28 cellular contexts compared by ENCODE assay signal in genomic region chr22:19825016-19825339, GRCh38. TPM values are rescaled to one million over a fixed set of nuclear protein-coding genes. Genes with fewer than 3 reads are reported as not detected.
DNase-seq lines count a peak whose midpoint lies in the region; ATAC-seq, FAIRE-seq and TF ChIP-seq lines count a peak whose summit lies in the region.
"Had no signal": no experiment of that assay in that cellular context is flagged by ENCODE, and none has a peak within 500 bp of the region (broad histone marks: within the 10 kb centered on the region; RNA-seq: fewer than 3 reads in every experiment).

No MANE protein-coding gene starts in this region.

- dilution Hi-C loops in mammary epithelial cell (cut with HindIII; ENCODE audit: low sequenced_read_pairs), result loop anchor here (5.0 kb wide), 1 partner anchor 67 kb away; no protein-coding TSS in a partner anchor

- TF ChIP-seq CTCF in HepG2 (CRISPR knock-in tag; IDR thresholded peaks at IDR 0.05), result no peak
- no peak for TF ChIP-seq CTCF in right lobe of liver (IDR thresholded peaks at IDR 0.05)
- no peak for TF ChIP-seq CTCF in mammary epithelial cell (conservative IDR thresholded peaks at IDR 0.05 in 1 of 2, IDR thresholded peaks at IDR 0.05 in 1 of 2; ENCODE audit: extremely low read depth in 1 of 2, insufficient read depth in 1 of 2, low read depth in 1 of 2, low read length in 2 of 2)

- H3K36me3 ChIP-seq in HepG2 (replicated peaks in 1 of 2; ENCODE audit: control insufficient read depth in 1 of 2, insufficient read depth in 2 of 2, low read length in 2 of 2), result no peaks in the 10 kb centered on the region
- no peaks in the 10 kb centered on the region for H3K36me3 ChIP-seq in right lobe of liver
- no peaks in the 10 kb centered on the region for H3K36me3 ChIP-seq in mammary epithelial cell (ENCODE audit: insufficient read depth, low read length)
- H3K36me3 ChIP-seq: cardiac muscle cell, lower lobe of right lung, MG63, neural progenitor cell, WERI-Rb-1 had no signal

- no peaks in the 10 kb centered on the region for H3K4me1 Mint-ChIP-seq in activated CD8-positive, alpha-beta T cell treated with anti-CD3 and anti-CD28 coated beads, Interleukin-2, amount 10 ng/mL, durations not matched to agents 7 days and 5 days (ENCODE audit: low read depth)

- H3K4me1 ChIP-seq in HepG2 (ENCODE audit: insufficient read depth, low read length) (peaks cover 48% of the 10 kb centered on the region), right lobe of liver (peaks cover 0 to 36% (median 16%) of the 10 kb centered on the region in 4 donors), mammary epithelial cell (ENCODE audit: insufficient read depth, low read length) (peaks cover 22% of the 10 kb centered on the region)
- H3K4me1 ChIP-seq: neural progenitor cell, psoas muscle had no signal

- in situ Hi-C loops in HepG2 (cut with HindIII; ENCODE audit: extremely low pct_ligation_motif_present, low pct_unique_long_range_greater_than_20kb), result no loop called here
- in situ Hi-C loops in mammary epithelial cell (cut with MboI; ENCODE audit: low sequenced_read_pairs in 2 of 2), result no loop called here

- H3K9ac ChIP-seq in HepG2 (ENCODE audit: insufficient read depth, low read depth, low read length) (peak overlapping the region; percentile 69; the same call in 1 of the 2 replicates), mammary epithelial cell (ENCODE audit: insufficient read depth, low read length) (no peak overlapping the region)
- H3K9ac ChIP-seq: neural progenitor cell had no signal

- H3K9me3 ChIP-seq in HepG2 (ENCODE audit: low read length) (no peaks in the 10 kb centered on the region), right lobe of liver (no peaks in the 10 kb centered on the region), mammary epithelial cell (replicated peaks; ENCODE audit: insufficient read depth, low read length) (no peaks in the 10 kb centered on the region)
- H3K9me3 ChIP-seq: Caco-2, lower lobe of right lung, MG63, psoas muscle had no signal

- H3K4me3 Mint-ChIP-seq in activated CD8-positive, alpha-beta T cell treated with anti-CD3 and anti-CD28 coated beads, Interleukin-2, amount 10 ng/mL, durations not matched to agents 7 days and 5 days, result no peak overlapping the region
- H3K4me3 Mint-ChIP-seq: activated CD4-positive, alpha-beta memory T cell treated with anti-CD3 and anti-CD28 coated beads for 36 hours; B cell; IgD-negative memory B cell; neural progenitor cell had no signal

- DNase-seq in HepG2 (ENCODE audit: low spot score) (no peak), right lobe of liver (no peak), mammary epithelial cell (no peak), mesenteric fat pad (ENCODE audit: low spot score) (peak; percentile 79), NCI-H1105 (lab: John Stamatoyannopoulos, UW) (no peak), NCI-H1930 (lab: John Stamatoyannopoulos, UW) (no peak), GM19239 (ENCODE audit: insufficient read length, low spot score) (no peak)
- DNase-seq in activated CD8-positive, alpha-beta T cell treated with anti-CD3 and anti-CD28 coated beads, Interleukin-2, amount 10 ng/mL, durations not matched to agents 7 days and 5 days, result no peak
- DNase-seq: activated CD4-positive, alpha-beta memory T cell treated with anti-CD3 and anti-CD28 coated beads for 36 hours; activated naive CD4-positive, alpha-beta T cell treated with anti-CD3 and anti-CD28 coated beads, Interleukin-2, amount 50 U/mL, for 16 hours; activated T-cell treated with anti-CD3 and anti-CD28 coated beads, Interleukin-2, amount 50 U/mL, for 1 hour; anterior cingulate cortex; Caco-2; cortex of kidney; MG63; NCI-H2081 treated with DMSO at 0.1 percent for 48 hours; OCI-M1; psoas muscle; SHP77; T-helper 9 cell; WERI-Rb-1 had no signal

- H3K4me2 ChIP-seq in HepG2 (ENCODE audit: low read depth, low read length) (peak overlapping the region; percentile 83), mammary epithelial cell (ENCODE audit: insufficient read depth, low read depth, low read length) (no peak overlapping the region)
- H3K4me2 ChIP-seq: neural progenitor cell had no signal

- H3K36me3 Mint-ChIP-seq in activated CD8-positive, alpha-beta T cell treated with anti-CD3 and anti-CD28 coated beads, Interleukin-2, amount 10 ng/mL, durations not matched to agents 7 days and 5 days (ENCODE audit: low read depth), result no peaks in the 10 kb centered on the region
- H3K36me3 Mint-ChIP-seq: activated CD4-positive, alpha-beta memory T cell treated with anti-CD3 and anti-CD28 coated beads for 36 hours had no signal

- no peak for ATAC-seq in HepG2
- no peak for ATAC-seq in right lobe of liver
- ATAC-seq in activated CD8-positive, alpha-beta T cell treated with anti-CD3 and anti-CD28 coated beads, Interleukin-2, amount 10 ng/mL, durations not matched to agents 7 days and 5 days, result no peak
- ATAC-seq: lower lobe of right lung had no signal

- POLR2A ChIA-PET in HepG2 (lab: Yijun Ruan, JAX), result interaction anchor here (1.2 to 1.8 kb wide), 3 partner anchors 8 to 30 kb away, joined by 3 to 12 read pairs (median 4); partner anchors contain the start of genes GNB1L and RTL10
- POLR2A ChIA-PET in activated CD8-positive, alpha-beta T cell treated with anti-CD3 and anti-CD28 coated beads, Interleukin-2, amount 10 ng/mL, durations not matched to agents 7 days and 5 days (lab: Charles Lee), result no interaction called here

- no peaks in the 10 kb centered on the region for H3K9me3 Mint-ChIP-seq in activated CD8-positive, alpha-beta T cell treated with anti-CD3 and anti-CD28 coated beads, Interleukin-2, amount 10 ng/mL, durations not matched to agents 7 days and 5 days (ENCODE audit: insufficient read depth)
- H3K9me3 Mint-ChIP-seq: activated CD4-positive, alpha-beta memory T cell treated with anti-CD3 and anti-CD28 coated beads for 36 hours; IgD-negative memory B cell; neural progenitor cell had no signal

- BruUV-seq in HepG2 (replicated peaks; lab: Mats Ljungman, UMichigan), result no TSS peak
- BruUV-seq in mammary epithelial cell (replicated peaks; lab: Mats Ljungman, UMichigan), result no TSS peak

- TF ChIP-seq EP300 in HepG2 (IDR thresholded peaks at IDR 0.05; ENCODE audit: low read depth in 2 of 2, low read length in 2 of 2) (no peak), HepG2 (CRISPR knock-in tag; IDR thresholded peaks at IDR 0.05; ENCODE audit: borderline replicate concordance) (no peak)

- intact Hi-C loops in HepG2 (cut with micrococcal nuclease; ENCODE audit: unreplicated experiment), result no loop called here
- intact Hi-C loops in right lobe of liver (cut with DNase I), result no loop called here
- intact Hi-C loops in mammary epithelial cell (cut with micrococcal nuclease), result no loop called here

- WGBS in HepG2 (ENCODE audit: low lambda C conversion rate), result 100% methylated on average over 2 of the region's 5 CpGs
- WGBS in right lobe of liver (ENCODE audit: insufficient coverage, low coverage, low lambda C conversion rate, missing lambda C conversion rate), result no CpG with 5 or more reads among the region's 5 CpGs
- WGBS in mammary epithelial cell (ENCODE audit: low coverage, missing lambda C conversion rate), result 100% methylated on average over 5 of the region's 5 CpGs

- H3K27me3 Mint-ChIP-seq in activated CD8-positive, alpha-beta T cell treated with anti-CD3 and anti-CD28 coated beads, Interleukin-2, amount 10 ng/mL, durations not matched to agents 7 days and 5 days (ENCODE audit: low read depth), result no peaks in the 10 kb centered on the region
- H3K27me3 Mint-ChIP-seq: activated CD4-positive, alpha-beta memory T cell treated with anti-CD3 and anti-CD28 coated beads for 36 hours; B cell; IgD-negative memory B cell had no signal

- H4K20me1 ChIP-seq in HepG2 (ENCODE audit: insufficient read depth, low read length), result no peaks in the 10 kb centered on the region
- no peaks in the 10 kb centered on the region for H4K20me1 ChIP-seq in mammary epithelial cell (ENCODE audit: insufficient read depth, low read length)

- CTCF ChIA-PET in HepG2 (lab: Yijun Ruan, JAX; ENCODE audit: low intra/inter-chr PET ratio, low total read pairs) (no interaction called here), mammary epithelial cell (lab: Charles Lee; ENCODE audit: low non-redundant PET) (no interaction called here)
- CTCF ChIA-PET in activated CD8-positive, alpha-beta T cell treated with anti-CD3 and anti-CD28 coated beads, Interleukin-2, amount 10 ng/mL, durations not matched to agents 7 days and 5 days (lab: Charles Lee), result no interaction called here

- H3K27me3 ChIP-seq in HepG2 (ENCODE audit: control insufficient read depth in 1 of 2, insufficient read depth in 2 of 2, low read length in 2 of 2) (no peaks in the 10 kb centered on the region), right lobe of liver (no peaks in the 10 kb centered on the region), mammary epithelial cell (ENCODE audit: insufficient read depth, low read length) (no peaks in the 10 kb centered on the region)
- H3K27me3 ChIP-seq: cardiac muscle cell, MG63, neural progenitor cell had no signal

- TF ChIP-seq POLR2A in HepG2 (IDR thresholded peaks at IDR 0.05; ENCODE audit: insufficient read depth in 1 of 2, low read depth in 2 of 2, low read length in 2 of 2), result no peak
- TF ChIP-seq POLR2A in right lobe of liver (IDR thresholded peaks at IDR 0.05), result no peak

- peak overlapping the region; percentile 77 for H3K27ac ChIP-seq in HepG2 (ENCODE audit: extremely low read length, insufficient read depth, low read length)
- peak overlapping the region in 1 of 3 donors; percentile 42 for H3K27ac ChIP-seq in right lobe of liver
- H3K27ac ChIP-seq in mammary epithelial cell (ENCODE audit: insufficient read depth, low read depth, low read length), result peak overlapping the region; percentile 41
- H3K27ac ChIP-seq: cardiac muscle cell, lower lobe of right lung, neural progenitor cell, psoas muscle, WERI-Rb-1 had no signal

- H3K79me2 ChIP-seq in HepG2 (ENCODE audit: insufficient read depth, low read length), result no peaks in the 10 kb centered on the region
- no peaks in the 10 kb centered on the region for H3K79me2 ChIP-seq in mammary epithelial cell (ENCODE audit: insufficient read depth, low read length)

- no peak for TF ChIP-seq RAD21 in HepG2 (CRISPR knock-in tag; IDR thresholded peaks at IDR 0.05)

- H3K4me3 ChIP-seq in HepG2 (replicated peaks in 1 of 3; ENCODE audit: insufficient read depth in 1 of 3, low read depth in 2 of 3, low read length in 3 of 3) (no peak overlapping the region; a peak in 1 of 6 replicates), right lobe of liver (no peak overlapping the region), mammary epithelial cell (replicated peaks in 1 of 3; ENCODE audit: insufficient read depth in 1 of 3, low read depth in 2 of 3, low read length in 3 of 3) (no peak overlapping the region)
- H3K4me3 ChIP-seq: cardiac muscle cell, lower lobe of right lung, MG63, neural progenitor cell, psoas muscle had no signal

- H3K27ac Mint-ChIP-seq in activated CD8-positive, alpha-beta T cell treated with anti-CD3 and anti-CD28 coated beads, Interleukin-2, amount 10 ng/mL, durations not matched to agents 7 days and 5 days, result no peak overlapping the region
- H3K27ac Mint-ChIP-seq: activated CD4-positive, alpha-beta memory T cell treated with anti-CD3 and anti-CD28 coated beads for 36 hours; B cell; IgD-negative memory B cell; neural progenitor cell had no signal

- FAIRE-seq in HepG2 (lab: Jason Lieb, UNC) (no peak), GM19239 (lab: Jason Lieb, UNC) (no peak)
- FAIRE-seq: endometrium, islet of Langerhans had no signal

- H2AFZ ChIP-seq in HepG2 (ENCODE audit: low read length) (no peak overlapping the region), mammary epithelial cell (ENCODE audit: low read depth, low read length) (no peak overlapping the region)
- H2AFZ ChIP-seq: neural progenitor cell had no signal

RNA-seq across cellular contexts. Expression of gene GNB1L, which starts 29.7 kb away (rescaled TPM):
- total RNA-seq in HepG2 (2016; rRNA removed; fragmentation: Illumina TruSeq; extraction: Trizol), result 7.4 and 7.7 TPM in 2 replicates
- 2.1 and 3.2 TPM in 2 replicates for total RNA-seq in HepG2 (2016; cell fraction: cytosol; rRNA removed; fragmentation: Illumina TruSeq; extraction: Trizol; ENCODE audit: low read depth)
- 7.8 and 8.7 TPM in 2 replicates for total RNA-seq in HepG2 (2016; cell fraction: insoluble cytoplasmic fraction; rRNA removed; fragmentation: Illumina TruSeq; extraction: Trizol)
- total RNA-seq in HepG2 (2016; cell fraction: membrane; rRNA removed; fragmentation: Illumina TruSeq; extraction: Trizol), result 4.1 and 4.4 TPM in 2 replicates
- total RNA-seq in HepG2 (2016; cell fraction: nucleus; rRNA removed; fragmentation: Illumina TruSeq; extraction: Trizol), result 4.8 and 5.3 TPM in 2 replicates
- 2.1 and 2.5 TPM in 2 replicates for polyA plus RNA-seq in HepG2 (2011; rRNA removed)
- 1.7 and 3.9 TPM in 2 replicates for polyA plus RNA-seq in HepG2 (2011; cell fraction: cytosol; rRNA removed)
- polyA plus RNA-seq in HepG2 (2011; cell fraction: nucleus; rRNA removed), result 4.7 and 6.8 TPM in 2 replicates
- polyA plus RNA-seq in HepG2 (2012), result 2.4 and 4.1 TPM in 2 replicates
- 1.7 and 2.3 TPM in 2 replicates for polyA plus RNA-seq in HepG2 (2016; cell fraction: cytosol; fragmentation: Illumina TruSeq; extraction: Trizol; ENCODE audit: low read depth)
- 5.9 and 6.5 TPM in 2 replicates for polyA plus RNA-seq in HepG2 (2016; cell fraction: insoluble cytoplasmic fraction; fragmentation: Illumina TruSeq; extraction: Trizol; ENCODE audit: low read depth)
- 2.8 and 3.1 TPM in 2 replicates for polyA plus RNA-seq in HepG2 (2016; cell fraction: membrane; fragmentation: Illumina TruSeq; extraction: Trizol; ENCODE audit: low read depth)
- polyA plus RNA-seq in HepG2 (2016; cell fraction: nucleus; fragmentation: Illumina TruSeq; extraction: Trizol; ENCODE audit: insufficient read depth, low read depth), result 4.2 and 7.0 TPM in 2 replicates
- 2.4 and 4.9 TPM in 2 replicates for polyA minus RNA-seq in HepG2 (2011; rRNA and poly(A)+ RNA removed; ENCODE audit: low replicate concordance)
- 1.7 and 2.4 TPM in 2 replicates for polyA minus RNA-seq in HepG2 (2011; cell fraction: cytosol; rRNA and poly(A)+ RNA removed)
- polyA minus RNA-seq in HepG2 (2011; cell fraction: nucleus; rRNA and poly(A)+ RNA removed), result 0.75 and 1.8 TPM in 2 replicates
- total RNA-seq in right lobe of liver, result 1 to 10 TPM; 1.4 to 3.2 (median 2.7) TPM
- total RNA-seq in mammary epithelial cell, result 1 to 10 TPM; 3.8 to 7.8 TPM
- polyA plus RNA-seq in mammary epithelial cell, result 7.9 TPM
- 0.93 TPM for polyA minus RNA-seq in mammary epithelial cell
- total RNA-seq in mesenteric fat pad, result 4.2 TPM
- 10 to 100 TPM in 1 of 2 experiments, 1 to 10 TPM in 1; 9.7 to 10.3 TPM for total RNA-seq in activated CD8-positive, alpha-beta T cell treated with anti-CD3 and anti-CD28 coated beads, Interleukin-2, amount 10 ng/mL, durations not matched to agents 7 days and 5 days

RNA-seq across cellular contexts. Expression of gene RTL10, which starts 29.7 kb away (rescaled TPM):
- total RNA-seq in HepG2 (2016; rRNA removed; fragmentation: Illumina TruSeq; extraction: Trizol), result 14.1 and 17.6 TPM in 2 replicates
- 2.4 and 2.6 TPM in 2 replicates for total RNA-seq in HepG2 (2016; cell fraction: cytosol; rRNA removed; fragmentation: Illumina TruSeq; extraction: Trizol; ENCODE audit: low read depth)
- 10.3 and 13.8 TPM in 2 replicates for total RNA-seq in HepG2 (2016; cell fraction: insoluble cytoplasmic fraction; rRNA removed; fragmentation: Illumina TruSeq; extraction: Trizol)
- total RNA-seq in HepG2 (2016; cell fraction: membrane; rRNA removed; fragmentation: Illumina TruSeq; extraction: Trizol), result 6.4 and 6.7 TPM in 2 replicates
- 15.1 and 15.3 TPM in 2 replicates for total RNA-seq in HepG2 (2016; cell fraction: nucleus; rRNA removed; fragmentation: Illumina TruSeq; extraction: Trizol)
- 15.8 and 18.2 TPM in 2 replicates for polyA plus RNA-seq in HepG2 (2011; rRNA removed)
- polyA plus RNA-seq in HepG2 (2011; cell fraction: cytosol; rRNA removed), result 8.3 and 9.5 TPM in 2 replicates
- polyA plus RNA-seq in HepG2 (2011; cell fraction: nucleus; rRNA removed), result 47.3 and 53.1 TPM in 2 replicates
- polyA plus RNA-seq in HepG2 (2012), result 11.3 and 11.9 TPM in 2 replicates
- polyA plus RNA-seq in HepG2 (2016; cell fraction: cytosol; fragmentation: Illumina TruSeq; extraction: Trizol; ENCODE audit: low read depth), result 1.3 and 1.5 TPM in 2 replicates
- 8.2 and 12.3 TPM in 2 replicates for polyA plus RNA-seq in HepG2 (2016; cell fraction: insoluble cytoplasmic fraction; fragmentation: Illumina TruSeq; extraction: Trizol; ENCODE audit: low read depth)
- polyA plus RNA-seq in HepG2 (2016; cell fraction: membrane; fragmentation: Illumina TruSeq; extraction: Trizol; ENCODE audit: low read depth), result 2.5 and 3.1 TPM in 2 replicates
- 23.5 and 25.4 TPM in 2 replicates for polyA plus RNA-seq in HepG2 (2016; cell fraction: nucleus; fragmentation: Illumina TruSeq; extraction: Trizol; ENCODE audit: insufficient read depth, low read depth)
- polyA minus RNA-seq in HepG2 (2011; rRNA and poly(A)+ RNA removed; ENCODE audit: low replicate concordance), result 46.0 and 112 TPM in 2 replicates
- polyA minus RNA-seq in HepG2 (2011; cell fraction: cytosol; rRNA and poly(A)+ RNA removed), result 8.4 and 10.0 TPM in 2 replicates
- polyA minus RNA-seq in HepG2 (2011; cell fraction: nucleus; rRNA and poly(A)+ RNA removed), result 21.9 and 23.7 TPM in 2 replicates
- total RNA-seq in right lobe of liver, result 1 to 10 TPM; 6.4 to 9.1 (median 6.6) TPM
- 10 to 100 TPM; 20.7 to 21.9 TPM for total RNA-seq in mammary epithelial cell
- 17.8 TPM for polyA plus RNA-seq in mammary epithelial cell
- polyA minus RNA-seq in mammary epithelial cell, result 72.2 TPM
- total RNA-seq in mesenteric fat pad, result 8.4 TPM
- total RNA-seq in activated CD8-positive, alpha-beta T cell treated with anti-CD3 and anti-CD28 coated beads, Interleukin-2, amount 10 ng/mL, durations not matched to agents 7 days and 5 days, result 10 to 100 TPM; 16.1 to 17.0 TPM
